28 cellular contexts compared by ENCODE assay signal in genomic region chr3:22748453-22748852, GRCh38.
"Had no signal": no experiment of that assay in that cellular context is flagged by ENCODE, and none has a peak within 500 bp of the region (broad histone marks: within the 10 kb centered on the region; RNA-seq: fewer than 3 reads in every experiment).

No MANE protein-coding gene starts in this region.

- H3K27me3 Mint-ChIP-seq: natural killer cell treated with Interleukin-12 subunit alpha and Interleukin-12 subunit beta and Interleukin-15 and Interleukin-18, amount 100 ng/mL, for 72 hours; progenitor cell of endocrine pancreas had no signal

- H2AFZ ChIP-seq: parathyroid adenoma had no signal

- H3K4me3 Mint-ChIP-seq: naive thymus-derived CD8-positive, alpha-beta T cell; natural killer cell treated with Interleukin-12 subunit alpha and Interleukin-12 subunit beta and Interleukin-15 and Interleukin-18, amount 100 ng/mL, for 72 hours; nephron progenitor cell; neural crest cell; stimulated activated effector memory CD8-positive, alpha-beta T cell treated with anti-CD3 and anti-CD28 coated beads, Interleukin-12 subunit alpha, Interleukin-12 subunit beta, amount 100 ng/mL, for 72 hours; stimulated activated naive B cell treated with anti-CD40 and anti-IgM and Interleukin-4, amounts not matched to agents 10 μg/mL and 1 μg/mL and 100 μg/mL, for 72 hours; stimulated activated naive CD8-positive, alpha-beta T cell treated with anti-CD3 and anti-CD28 coated beads, Interleukin-15, Interleukin-2, amounts not matched to agents 100 ng/mL and 50 ng/mL, for 24 hours had no signal

- H3K9me3 ChIP-seq: ovary, psoas muscle, right lobe of liver, stomach, thoracic aorta, thyroid gland, tibial nerve, upper lobe of left lung had no signal

- H3K4me3 ChIP-seq: ovary, psoas muscle, right lobe of liver, sigmoid colon, stomach, thoracic aorta, thyroid gland, tibial nerve, upper lobe of left lung had no signal

- H3K9me3 Mint-ChIP-seq: stimulated activated naive CD8-positive, alpha-beta T cell treated with anti-CD3 and anti-CD28 coated beads, Interleukin-15, Interleukin-2, amounts not matched to agents 100 ng/mL and 50 ng/mL, for 24 hours had no signal

- DNase-seq: naive thymus-derived CD8-positive, alpha-beta T cell; nephron progenitor cell; occipital lobe; ovary; posterior cingulate gyrus; psoas muscle; right cardiac atrium; right lobe of liver; sigmoid colon; small intestine; stimulated activated CD4-positive, alpha-beta T cell treated with anti-CD3 and anti-CD28 coated beads, Interleukin-15, amount 100 ng/mL, for 24 hours; stimulated activated CD4-positive, alpha-beta T cell treated with anti-CD3 and anti-CD28 coated beads, Interleukin-2, amount 100 ng/mL, for 24 hours; stimulated activated CD4-positive, alpha-beta T cell treated with anti-CD3 and anti-CD28 coated beads, Interleukin-2, amount 100 ng/mL, for 48 hours; stimulated activated CD4-positive, alpha-beta T cell treated with anti-CD3 and anti-CD28 coated beads, Interleukin-4, amount 100 ng/mL, for 24 hours; stimulated activated naive B cell treated with anti-CD40 and anti-IgM and Interleukin-4, amounts not matched to agents 10 μg/mL and 1 μg/mL and 100 μg/mL, for 72 hours; stimulated activated naive CD4-positive, alpha-beta T cell treated with Interleukin-2 at 50 U/mL for 16 hours; stomach; thyroid gland; trophoblast cell; upper lobe of left lung had no signal

- H3K9ac ChIP-seq: parathyroid adenoma had no signal

- H3K4me1 Mint-ChIP-seq: naive thymus-derived CD8-positive, alpha-beta T cell; stimulated activated effector memory CD8-positive, alpha-beta T cell treated with anti-CD3 and anti-CD28 coated beads, Interleukin-12 subunit alpha, Interleukin-12 subunit beta, amount 100 ng/mL, for 72 hours; stimulated activated naive B cell treated with anti-CD40 and anti-IgM and Interleukin-4, amounts not matched to agents 10 μg/mL and 1 μg/mL and 100 μg/mL, for 72 hours had no signal

- H3K27me3 ChIP-seq: ovary, sigmoid colon, stomach, thyroid gland, tibial nerve, upper lobe of left lung had no signal

- H3K27ac ChIP-seq: ovary, parathyroid adenoma, psoas muscle, right lobe of liver, sigmoid colon, stomach, thoracic aorta, thyroid gland, tibial nerve, upper lobe of left lung had no signal

- H3K36me3 ChIP-seq: ovary, right lobe of liver, sigmoid colon, stomach, thoracic aorta, thyroid gland, tibial nerve, upper lobe of left lung had no signal

- H3K4me1 ChIP-seq: parathyroid adenoma, psoas muscle, right lobe of liver, sigmoid colon, stomach, thyroid gland, tibial nerve, upper lobe of left lung had no signal

- H3K27ac Mint-ChIP-seq: naive thymus-derived CD8-positive, alpha-beta T cell; natural killer cell treated with Interleukin-12 subunit alpha and Interleukin-12 subunit beta and Interleukin-15 and Interleukin-18, amount 100 ng/mL, for 72 hours; progenitor cell of endocrine pancreas; stimulated activated effector memory CD8-positive, alpha-beta T cell treated with anti-CD3 and anti-CD28 coated beads, Interleukin-12 subunit alpha, Interleukin-12 subunit beta, amount 100 ng/mL, for 72 hours; stimulated activated naive B cell treated with anti-CD40 and anti-IgM and Interleukin-4, amounts not matched to agents 10 μg/mL and 1 μg/mL and 100 μg/mL, for 72 hours; stimulated activated naive CD8-positive, alpha-beta T cell treated with anti-CD3 and anti-CD28 coated beads, Interleukin-15, Interleukin-2, amounts not matched to agents 100 ng/mL and 50 ng/mL, for 24 hours had no signal

- H3K36me3 Mint-ChIP-seq: natural killer cell treated with Interleukin-12 subunit alpha and Interleukin-12 subunit beta and Interleukin-15 and Interleukin-18, amount 100 ng/mL, for 72 hours; stimulated activated effector memory CD8-positive, alpha-beta T cell treated with anti-CD3 and anti-CD28 coated beads, Interleukin-12 subunit alpha, Interleukin-12 subunit beta, amount 100 ng/mL, for 72 hours; stimulated activated naive B cell treated with anti-CD40 and anti-IgM and Interleukin-4, amounts not matched to agents 10 μg/mL and 1 μg/mL and 100 μg/mL, for 72 hours had no signal

- ATAC-seq: naive thymus-derived CD8-positive, alpha-beta T cell; natural killer cell treated with Interleukin-12 subunit alpha and Interleukin-12 subunit beta and Interleukin-15 and Interleukin-18, amount 100 ng/mL, for 72 hours; psoas muscle; right cardiac atrium; right lobe of liver; stimulated activated effector memory CD8-positive, alpha-beta T cell treated with anti-CD3 and anti-CD28 coated beads, Interleukin-12 subunit alpha, Interleukin-12 subunit beta, amount 100 ng/mL, for 72 hours; stimulated activated naive B cell treated with anti-CD40 and anti-IgM and Interleukin-4, amounts not matched to agents 10 μg/mL and 1 μg/mL and 100 μg/mL, for 72 hours had no signal

- H3K79me2 ChIP-seq: parathyroid adenoma had no signal
